In the genomic region with DNA sequence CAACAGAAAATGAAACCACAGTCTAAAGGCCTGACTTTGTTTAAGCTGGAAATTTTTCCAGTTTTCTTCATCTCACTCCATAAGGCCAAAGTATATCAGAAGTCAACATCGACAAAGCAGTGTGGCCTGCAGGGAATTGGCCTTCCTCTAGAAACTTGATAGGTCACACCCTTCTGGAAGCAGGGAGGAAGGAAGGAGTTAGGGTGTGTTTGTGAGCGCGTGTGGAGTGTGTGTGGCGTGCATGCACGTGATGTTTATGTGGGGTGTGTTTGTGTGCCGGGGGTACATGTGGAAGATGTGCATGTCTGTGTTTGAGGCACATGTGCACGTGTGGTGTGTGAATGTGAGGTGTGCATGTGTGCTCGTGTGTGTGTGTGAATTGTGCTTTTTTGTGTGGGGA, we compare ENCODE assay signal across 1 cellular context.
A peak's percentile ranks its signal among the peaks of the same experiment; 100 is the strongest.
TF ChIP-seq lines count a peak whose summit lies in the region.

No MANE protein-coding gene starts in this region.

TF ChIP-seq in HepG2, 621 proteins besides CTCF, POLR2A, EP300 and RAD21:
- no peak for TF ChIP-seq ZBED4 (CRISPR knock-in tag; IDR thresholded peaks at IDR 0.05; ENCODE audit: borderline replicate concordance)
- TF ChIP-seq, protein P1, sequence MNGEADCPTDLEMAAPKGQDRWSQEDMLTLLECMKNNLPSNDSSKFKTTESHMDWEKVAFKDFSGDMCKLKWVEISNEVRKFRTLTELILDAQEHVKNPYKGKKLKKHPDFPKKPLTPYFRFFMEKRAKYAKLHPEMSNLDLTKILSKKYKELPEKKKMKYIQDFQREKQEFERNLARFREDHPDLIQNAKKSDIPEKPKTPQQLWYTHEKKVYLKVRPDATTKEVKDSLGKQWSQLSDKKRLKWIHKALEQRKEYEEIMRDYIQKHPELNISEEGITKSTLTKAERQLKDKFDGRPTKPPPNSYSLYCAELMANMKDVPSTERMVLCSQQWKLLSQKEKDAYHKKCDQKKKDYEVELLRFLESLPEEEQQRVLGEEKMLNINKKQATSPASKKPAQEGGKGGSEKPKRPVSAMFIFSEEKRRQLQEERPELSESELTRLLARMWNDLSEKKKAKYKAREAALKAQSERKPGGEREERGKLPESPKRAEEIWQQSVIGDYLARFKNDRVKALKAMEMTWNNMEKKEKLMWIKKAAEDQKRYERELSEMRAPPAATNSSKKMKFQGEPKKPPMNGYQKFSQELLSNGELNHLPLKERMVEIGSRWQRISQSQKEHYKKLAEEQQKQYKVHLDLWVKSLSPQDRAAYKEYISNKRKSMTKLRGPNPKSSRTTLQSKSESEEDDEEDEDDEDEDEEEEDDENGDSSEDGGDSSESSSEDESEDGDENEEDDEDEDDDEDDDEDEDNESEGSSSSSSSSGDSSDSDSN (CRISPR knock-in tag; IDR thresholded peaks at IDR 0.05): no peak
- no peak for TF ChIP-seq YEATS2 (CRISPR knock-in tag; IDR thresholded peaks at IDR 0.05; ENCODE audit: borderline replicate concordance)
- no peak for TF ChIP-seq GATAD1 (CRISPR knock-in tag; IDR thresholded peaks at IDR 0.05)
- no peak for TF ChIP-seq REST (IDR thresholded peaks at IDR 0.05; ENCODE audit: borderline replicate concordance in 1 of 2, low read depth in 1 of 2, low read length in 2 of 2)
- no peak for TF ChIP-seq ZNF441 (CRISPR knock-in tag; IDR thresholded peaks at IDR 0.05; ENCODE audit: borderline replicate concordance)
- TF ChIP-seq, protein P2, sequence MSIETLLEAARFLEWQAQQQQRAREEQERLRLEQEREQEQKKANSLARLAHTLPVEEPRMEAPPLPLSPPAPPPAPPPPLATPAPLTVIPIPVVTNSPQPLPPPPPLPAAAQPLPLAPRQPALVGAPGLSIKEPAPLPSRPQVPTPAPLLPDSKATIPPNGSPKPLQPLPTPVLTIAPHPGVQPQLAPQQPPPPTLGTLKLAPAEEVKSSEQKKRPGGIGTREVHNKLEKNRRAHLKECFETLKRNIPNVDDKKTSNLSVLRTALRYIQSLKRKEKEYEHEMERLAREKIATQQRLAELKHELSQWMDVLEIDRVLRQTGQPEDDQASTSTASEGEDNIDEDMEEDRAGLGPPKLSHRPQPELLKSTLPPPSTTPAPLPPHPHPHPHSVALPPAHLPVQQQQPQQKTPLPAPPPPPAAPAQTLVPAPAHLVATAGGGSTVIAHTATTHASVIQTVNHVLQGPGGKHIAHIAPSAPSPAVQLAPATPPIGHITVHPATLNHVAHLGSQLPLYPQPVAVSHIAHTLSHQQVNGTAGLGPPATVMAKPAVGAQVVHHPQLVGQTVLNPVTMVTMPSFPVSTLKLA (IDR thresholded peaks at IDR 0.05): peak; percentile 66
- no peak for TF ChIP-seq SNAPC5 (CRISPR knock-in tag; IDR thresholded peaks at IDR 0.05; ENCODE audit: borderline replicate concordance)
- no peak for TF ChIP-seq SOX5 (CRISPR knock-in tag; IDR thresholded peaks at IDR 0.05; ENCODE audit: borderline replicate concordance)
